Comparison of ENCODE assay signal across 1 cellular context in genomic region chr20:32479697-32480140, GRCh38.
TF ChIP-seq lines count a peak whose summit lies in the region.

No MANE protein-coding gene starts in this region.

TF ChIP-seq in WTC11, 78 proteins besides CTCF, POLR2A, EP300 and RAD21 (continued from another document):
- TF ChIP-seq ARID4B (CRISPR knock-in tag; IDR thresholded peaks at IDR 0.05; ENCODE audit: borderline replicate concordance) (no peak), FOXK1 (CRISPR knock-in tag; IDR thresholded peaks at IDR 0.05) (no peak), OVOL2 (CRISPR knock-in tag; IDR thresholded peaks at IDR 0.05; ENCODE audit: borderline replicate concordance) (no peak), ZMAT4 (CRISPR knock-in tag; IDR thresholded peaks at IDR 0.05) (no peak), ATF3 (CRISPR knock-in tag; conservative IDR thresholded peaks at IDR 0.05) (no peak)
